Comparison of ENCODE assay signal across 1 cellular context in genomic region chr17:19019041-19019941, GRCh38.
TF ChIP-seq lines count a peak whose summit lies in the region.

No MANE protein-coding gene starts in this region.

TF ChIP-seq in endothelial cell of umbilical vein, 7 proteins besides CTCF, POLR2A, EP300 and RAD21:
- TF ChIP-seq POLR2AphosphoS5 (IDR thresholded peaks at IDR 0.05; ENCODE audit: insufficient read depth, low read depth, low read length): peak; percentile 37
- no peak for TF ChIP-seq MYC (IDR thresholded peaks at IDR 0.05; ENCODE audit: low read depth, low read length)
- TF ChIP-seq JUN (IDR thresholded peaks at IDR 0.05; ENCODE audit: borderline replicate concordance, insufficient read depth, insufficient read length, low read depth): no peak
- no peak for TF ChIP-seq MAX (IDR thresholded peaks at IDR 0.05; ENCODE audit: insufficient read depth, insufficient read length)
- TF ChIP-seq GATA2 (IDR thresholded peaks at IDR 0.05; ENCODE audit: insufficient read depth, insufficient read length, low read depth, low read length): no peak
- TF ChIP-seq FOS (IDR thresholded peaks at IDR 0.05; ENCODE audit: borderline replicate concordance, insufficient read depth, low read length): no peak
- no peak for TF ChIP-seq EZH2 (IDR thresholded peaks at IDR 0.05; ENCODE audit: borderline replicate concordance, low read depth, low read length, severe bottlenecking)
TF ChIP-seq in endothelial cell of umbilical vein: peak in this region for 1.
